8 cellular contexts compared by ENCODE assay signal in the genomic region with DNA sequence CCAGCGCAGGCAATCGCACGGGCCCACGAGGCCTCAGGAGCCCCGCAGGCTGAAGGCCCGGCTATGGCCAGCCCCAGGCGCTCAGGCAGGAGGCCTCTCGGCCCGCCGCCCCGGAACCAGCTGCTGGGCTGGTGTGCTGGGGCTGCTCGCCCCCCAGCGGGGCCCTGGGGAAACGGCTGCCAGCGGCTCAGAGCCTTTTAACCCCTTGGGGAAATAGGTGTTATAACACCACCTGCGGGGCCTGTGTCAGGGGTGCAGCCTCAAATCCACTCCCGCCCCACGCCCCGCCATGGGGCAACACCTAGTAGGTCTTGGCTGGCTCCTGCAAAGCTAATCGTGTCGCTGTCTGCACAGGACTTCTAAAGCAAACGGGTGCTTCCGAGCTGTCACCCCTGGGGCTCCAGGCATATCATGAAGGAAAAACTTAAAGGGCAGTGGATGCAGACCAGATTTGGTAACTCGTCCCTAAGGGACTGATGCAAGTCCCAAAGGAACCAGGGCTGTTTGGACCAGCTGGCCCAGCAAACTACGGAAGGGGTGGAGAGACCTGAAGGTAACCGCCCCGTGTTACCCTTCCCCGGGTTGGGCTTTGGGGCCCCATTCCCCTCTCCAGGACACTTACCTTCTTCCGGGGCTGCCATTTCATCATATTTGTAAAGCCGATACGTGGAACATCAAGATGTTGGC.
DNase-seq lines count a peak whose midpoint lies in the region; ATAC-seq and TF ChIP-seq lines count a peak whose summit lies in the region.

No MANE protein-coding gene starts in this region.

- CTCF ChIA-PET in activated CD4-positive, alpha-beta memory T cell treated with anti-CD3 and anti-CD28 coated beads for 36 hours (lab: Charles Lee) = interaction anchor here (0.9 to 2.5 kb wide), 12 partner anchors 8 to 427 kb away, joined by 3 to 16 read pairs (median 4); no protein-coding TSS in a partner anchor

- peak overlapping the region; percentile 72 for H3K4me3 Mint-ChIP-seq in activated CD4-positive, alpha-beta memory T cell treated with anti-CD3 and anti-CD28 coated beads for 36 hours

- intact Hi-C loops in activated CD4-positive, alpha-beta memory T cell treated with anti-CD3 and anti-CD28 coated beads for 36 hours (cut with micrococcal nuclease) = loop anchor here (5.0 kb wide), 2 partner anchors 70 to 560 kb away; no protein-coding TSS in a partner anchor
- intact Hi-C loops in dorsolateral prefrontal cortex (cut with DNase I) = loop anchor here (2.0 to 10.0 kb wide), 7 partner anchors 144 to 558 kb away; no protein-coding TSS in a partner anchor
- intact Hi-C loops in left lung (cut with DNase I) = no loop called here

- H3K9me2 ChIP-seq in Loucy (replicated peaks; ENCODE audit: low read depth, low read length) = no peaks in the 10 kb centered on the region

- peaks cover 61% of the 10 kb centered on the region for H3K79me2 ChIP-seq in Loucy (ENCODE audit: insufficient read depth, low read length)

- H3K27ac ChIP-seq in dorsolateral prefrontal cortex (peak overlapping the region; percentile 5 to 91 (median 73)), left lung (peak overlapping the region; percentile 84 to 90)

- H3K4me2 ChIP-seq in Loucy (ENCODE audit: low read depth, low read length, poor library complexity, severe bottlenecking) = peak overlapping the region; percentile 96

- no peaks in the 10 kb centered on the region for H3K9me3 ChIP-seq in Loucy (ENCODE audit: insufficient read depth, low read depth, low read length)
- no peaks in the 10 kb centered on the region for H3K9me3 ChIP-seq in left lung

- DNase-seq in GF-D8 (lab: John Stamatoyannopoulos, UW) (peak; percentile 17), dorsolateral prefrontal cortex (peak; percentile 25 to 88 (median 76)), left lung (peak; percentile 84 to 94), amniotic stem cell (lab: John Stamatoyannopoulos, UW) (no peak), NCI-H1092 (lab: John Stamatoyannopoulos, UW) (no peak)
- peak; percentile 82 for DNase-seq in activated CD4-positive, alpha-beta memory T cell treated with anti-CD3 and anti-CD28 coated beads for 36 hours
- DNase-seq in stimulated activated CD4-positive, alpha-beta T cell treated with anti-CD3 and anti-CD28 coated beads, Interleukin-1b, Interleukin-23, amount 100 ng/mL, for 4 hours (ENCODE audit: low read depth in 2 of 2) = peak; percentile 34 to 54

- no peaks in the 10 kb centered on the region for H3K9me3 Mint-ChIP-seq in activated CD4-positive, alpha-beta memory T cell treated with anti-CD3 and anti-CD28 coated beads for 36 hours

- peaks cover 44% of the 10 kb centered on the region for H4K20me1 ChIP-seq in Loucy (ENCODE audit: insufficient read depth, low read length, poor library complexity, severe bottlenecking)

- POLR2A ChIA-PET in activated CD4-positive, alpha-beta memory T cell treated with anti-CD3 and anti-CD28 coated beads for 36 hours (lab: Charles Lee) = interaction anchor here (1.3 kb wide), 1 partner anchor 190 kb away, joined by 3 read pairs; no protein-coding TSS in a partner anchor

- H3F3A ChIP-seq in Loucy (ENCODE audit: low read depth) = no peaks in the 10 kb centered on the region

- H3K36me3 ChIP-seq in Loucy (ENCODE audit: insufficient read depth, low read length) (no peaks in the 10 kb centered on the region), left lung (no peaks in the 10 kb centered on the region)

- no peaks in the 10 kb centered on the region for H3K27me3 ChIP-seq in Loucy (ENCODE audit: insufficient read depth, low read length, poor library complexity, severe bottlenecking)
- no peaks in the 10 kb centered on the region for H3K27me3 ChIP-seq in dorsolateral prefrontal cortex
- no peaks in the 10 kb centered on the region for H3K27me3 ChIP-seq in left lung

- no peak overlapping the region for H3K27ac Mint-ChIP-seq in activated CD4-positive, alpha-beta memory T cell treated with anti-CD3 and anti-CD28 coated beads for 36 hours

- H3K36me3 Mint-ChIP-seq in activated CD4-positive, alpha-beta memory T cell treated with anti-CD3 and anti-CD28 coated beads for 36 hours = no peaks in the 10 kb centered on the region

- H3K9ac ChIP-seq in Loucy (ENCODE audit: low read depth, low read length, poor library complexity, severe bottlenecking) = peak overlapping the region; percentile 91

- peak; percentile 94 for ATAC-seq in left lung

- H3K4me1 ChIP-seq in Loucy (ENCODE audit: insufficient read depth, low read length, poor library complexity, severe bottlenecking) = peaks cover 55% of the 10 kb centered on the region
- H3K4me1 ChIP-seq in left lung = peaks cover 14 to 38% of the 10 kb centered on the region in 2 donors

- H3K27me3 Mint-ChIP-seq in activated CD4-positive, alpha-beta memory T cell treated with anti-CD3 and anti-CD28 coated beads for 36 hours = peaks cover 27% of the 10 kb centered on the region

- H3K4me1 Mint-ChIP-seq in activated CD4-positive, alpha-beta memory T cell treated with anti-CD3 and anti-CD28 coated beads for 36 hours (ENCODE audit: low read depth) = peaks cover 12% of the 10 kb centered on the region

- H3K4me3 ChIP-seq in Loucy (ENCODE audit: low read length, poor library complexity, severe bottlenecking) (peak overlapping the region; percentile 87), dorsolateral prefrontal cortex (peak overlapping the region; percentile 41 to 90 (median 72)), left lung (peak overlapping the region; percentile 52 to 57)

- peak overlapping the region; percentile 21; the same call in 1 of the 2 replicates for H2AFZ ChIP-seq in Loucy (ENCODE audit: low read length)

- peak; percentile 91 for TF ChIP-seq CTCF in Loucy (conservative IDR thresholded peaks at IDR 0.05; ENCODE audit: low read length)
- TF ChIP-seq CTCF in dorsolateral prefrontal cortex (IDR thresholded peaks at IDR 0.05 in 54 of 56, conservative IDR thresholded peaks at IDR 0.05 in 2 of 56; ENCODE audit: low read depth in 1 of 56, partially characterized antibody in 56 of 56) = peak; percentile 34 to 91 (median 79)
- peak; percentile 71 to 82 for TF ChIP-seq CTCF in left lung (IDR thresholded peaks at IDR 0.05)

Comparison
In these comparisons a context has a peak if more than half of its experiments do, and no peak if none do; other contexts are left out.
1. DNase-seq: peak in GF-D8 (single experiment), activated CD4-positive, alpha-beta memory T cell treated with anti-CD3 and anti-CD28 coated beads for 36 hours (single experiment), dorsolateral prefrontal cortex (10 of 10), left lung (2 of 2) and stimulated activated CD4-positive, alpha-beta T cell treated with anti-CD3 and anti-CD28 coated beads, Interleukin-1b, Interleukin-23, amount 100 ng/mL, for 4 hours (2 of 2); none in amniotic stem cell (single experiment) and NCI-H1092 (single experiment).
2. intact Hi-C loops: an anchor here in activated CD4-positive, alpha-beta memory T cell treated with anti-CD3 and anti-CD28 coated beads for 36 hours (5.0 kb wide) and dorsolateral prefrontal cortex (2.0 to 10.0 kb wide); none called in left lung.
3. Peak in every context shown above with its lines, with median percentiles within 50 percentile points of each other: H3K4me3 ChIP-seq and CTCF ChIP-seq.